ENCODE assay signal across 17 cellular contexts in the genomic region with DNA sequence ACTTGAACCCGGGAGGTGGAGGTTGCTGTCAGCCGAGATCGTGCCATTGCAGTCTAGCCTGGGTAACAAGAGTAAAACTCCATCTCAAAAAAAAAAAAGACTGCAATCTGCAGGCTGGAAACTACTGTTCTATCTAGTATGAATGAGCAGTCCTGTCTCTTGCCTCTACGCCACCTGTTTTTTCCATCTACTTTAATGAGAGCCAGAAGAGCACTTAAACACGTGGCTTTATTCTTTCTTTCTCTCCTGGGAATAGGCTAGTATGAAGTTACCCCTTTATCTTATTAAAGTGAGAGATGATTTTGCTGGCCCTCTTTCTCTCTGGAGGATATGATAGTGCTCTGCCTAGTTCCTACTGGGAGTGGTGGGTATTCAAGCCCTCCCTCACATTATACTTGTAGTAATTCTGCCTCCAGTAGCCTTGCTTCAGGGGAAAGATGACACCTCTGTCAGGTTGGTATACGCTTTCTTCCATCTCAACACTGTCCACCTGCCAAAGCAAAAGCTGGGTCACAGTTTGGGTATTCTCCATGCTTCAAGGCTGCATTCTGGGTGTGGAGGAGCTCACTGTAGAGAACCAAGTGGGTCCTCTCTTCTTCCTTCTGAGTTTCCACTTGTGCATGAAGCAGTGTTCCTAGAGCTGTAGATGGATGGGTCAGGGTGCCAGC. TPM values are rescaled to one million over a fixed set of nuclear protein-coding genes. Genes with fewer than 3 reads are reported as not detected.
A peak's percentile ranks its signal among the peaks of the same experiment; 100 is the strongest.
DNase-seq lines count a peak whose midpoint lies in the region; ATAC-seq and TF ChIP-seq lines count a peak whose summit lies in the region.
"Had no signal": no experiment of that assay in that cellular context is flagged by ENCODE, and none has a peak within 500 bp of the region (broad histone marks: within the 10 kb centered on the region; RNA-seq: fewer than 3 reads in every experiment).

No MANE protein-coding gene starts in this region.

- no peak overlapping the region for H3K27ac ChIP-seq in CD4-positive, CD25-positive, alpha-beta regulatory T cell (ENCODE audit: insufficient read depth, low read length, poor library complexity, severe bottlenecking)
- no peak overlapping the region for H3K27ac ChIP-seq in SJCRH30
- H3K27ac ChIP-seq in Peyer's patch = peak overlapping the region in 1 of 4 donors; percentile 76

- peaks cover 21 to 67% (median 48%) of the 10 kb centered on the region in 4 donors for H3K4me1 Mint-ChIP-seq in CD4-positive, CD25-positive, alpha-beta regulatory T cell

- no peak for TF ChIP-seq POLR2A in Peyer's patch (IDR thresholded peaks at IDR 0.05)

- H3K9me3 ChIP-seq in CD4-positive, CD25-positive, alpha-beta regulatory T cell (ENCODE audit: control insufficient read depth in 2 of 2, low read length in 2 of 2) = no peaks in the 10 kb centered on the region
- H3K9me3 ChIP-seq in SJCRH30 (replicated peaks) (no peaks in the 10 kb centered on the region), Peyer's patch (no peaks in the 10 kb centered on the region)

- no peaks in the 10 kb centered on the region for H3K27me3 Mint-ChIP-seq in CD4-positive, CD25-positive, alpha-beta regulatory T cell
- H3K27me3 Mint-ChIP-seq: CD4-positive, alpha-beta T cell; memory B cell; progenitor cell of endocrine pancreas had no signal

- no peaks in the 10 kb centered on the region for H3K9me3 Mint-ChIP-seq in CD4-positive, CD25-positive, alpha-beta regulatory T cell
- H3K9me3 Mint-ChIP-seq: CD4-positive, alpha-beta T cell; memory B cell; WTC11 had no signal

- ATAC-seq in CD4-positive, CD25-positive, alpha-beta regulatory T cell (ENCODE audit: low read depth in 2 of 2) = no peak
- no peak for ATAC-seq in HG02840 (IDR thresholded peaks at IDR 0.05; ENCODE audit: low FRiP score, unreplicated experiment)
- no peak for ATAC-seq in HG03045 (IDR thresholded peaks at IDR 0.05; ENCODE audit: unreplicated experiment)

- H3K4me3 ChIP-seq in CD4-positive, CD25-positive, alpha-beta regulatory T cell (ENCODE audit: low read depth, low read length) = no peak overlapping the region
- no peak overlapping the region for H3K4me3 ChIP-seq in SJCRH30
- no peak overlapping the region for H3K4me3 ChIP-seq in Peyer's patch

- no peaks in the 10 kb centered on the region for H3K27me3 ChIP-seq in CD4-positive, CD25-positive, alpha-beta regulatory T cell (ENCODE audit: control insufficient read depth, insufficient read depth, low read length)
- no peaks in the 10 kb centered on the region for H3K27me3 ChIP-seq in SJCRH30
- no peaks in the 10 kb centered on the region for H3K27me3 ChIP-seq in Peyer's patch

- no peaks in the 10 kb centered on the region for H3K36me3 ChIP-seq in CD4-positive, CD25-positive, alpha-beta regulatory T cell (ENCODE audit: control insufficient read depth, insufficient read depth, low read length)
- H3K36me3 ChIP-seq in SJCRH30 (no peaks in the 10 kb centered on the region), Peyer's patch (no peaks in the 10 kb centered on the region)

- no peak for DNase-seq in CD4-positive, CD25-positive, alpha-beta regulatory T cell
- peak; percentile 27 for DNase-seq in NCI-H1092 (lab: John Stamatoyannopoulos, UW)
- DNase-seq in SJCRH30 = peak; percentile 40 to 80
- DNase-seq in myocyte (ENCODE audit: low read depth) = peak; percentile 61
- DNase-seq in COR-L47 (lab: John Stamatoyannopoulos, UW) = no peak
- no peak for DNase-seq in Peyer's patch
- DNase-seq: activated T-cell treated with anti-CD3 and anti-CD28 coated beads, Interleukin-2, amount 50 U/mL, for 48 hours; CD4-positive, alpha-beta T cell; KBM-7; NCI-H446; SHP77 treated with DMSO at 0.1 percent for 48 hours; substantia nigra had no signal

- peaks cover 13% of the 10 kb centered on the region for H3K4me1 ChIP-seq in CD4-positive, CD25-positive, alpha-beta regulatory T cell (ENCODE audit: control insufficient read depth, insufficient read depth, low read length, poor library complexity, severe bottlenecking)
- H3K4me1 ChIP-seq in SJCRH30 (peaks cover 18% of the 10 kb centered on the region), Peyer's patch (peaks cover 0 to 56% (median 6%) of the 10 kb centered on the region in 4 donors)

- no peak for TF ChIP-seq CTCF in Peyer's patch (IDR thresholded peaks at IDR 0.05)

- peak overlapping the region in 2 of 3 donors; percentile 48 to 49 for H3K27ac Mint-ChIP-seq in CD4-positive, CD25-positive, alpha-beta regulatory T cell
- H3K27ac Mint-ChIP-seq: CD4-positive, alpha-beta T cell; memory B cell; progenitor cell of endocrine pancreas had no signal

- H3K4me3 Mint-ChIP-seq in CD4-positive, CD25-positive, alpha-beta regulatory T cell = no peak overlapping the region
- H3K4me3 Mint-ChIP-seq: CD4-positive, alpha-beta T cell; memory B cell; WTC11 had no signal

- H3K36me3 Mint-ChIP-seq in CD4-positive, CD25-positive, alpha-beta regulatory T cell = peaks cover 3% of the 10 kb centered on the region
- H3K36me3 Mint-ChIP-seq: WTC11 had no signal

RNA-seq across cellular contexts. Expression of a gene that starts 17.8 kb away (rescaled TPM):
- 40.4 TPM for total RNA-seq in CD4-positive, CD25-positive, alpha-beta regulatory T cell
- 1 to 10 TPM; 1.9 to 3.1 (median 2.6) TPM for polyA plus RNA-seq in CD4-positive, CD25-positive, alpha-beta regulatory T cell
- total RNA-seq in SJCRH30 (2014; rRNA removed; shearing (Covaris generic)) = 10.9 and 14.5 TPM in 2 replicates
- total RNA-seq in myocyte (11.1 and 14.9 TPM in 2 replicates), Peyer's patch (10 to 100 TPM; 29.7 to 69.8 (median 48.7) TPM)
- 15.1 TPM for polyA plus RNA-seq in myocyte (2012)

RNA-seq across cellular contexts. Expression of a gene that starts 35.8 kb away (rescaled TPM):
- 42.2 TPM for total RNA-seq in CD4-positive, CD25-positive, alpha-beta regulatory T cell
- polyA plus RNA-seq in CD4-positive, CD25-positive, alpha-beta regulatory T cell = 10 to 100 TPM; 17.0 to 26.1 (median 24.5) TPM
- total RNA-seq in SJCRH30 (2014; rRNA removed; shearing (Covaris generic)) = 7.0 and 7.5 TPM in 2 replicates
- total RNA-seq in myocyte (9.4 and 12.4 TPM in 2 replicates), Peyer's patch (10 to 100 TPM in 3 of 4 donors, 1 to 10 TPM in 1; 9.1 to 61.1 (median 13.1) TPM)
- polyA plus RNA-seq in myocyte (2012) = 7.5 TPM

RNA-seq across cellular contexts. Expression of a gene that starts 46.5 kb away (rescaled TPM):
- total RNA-seq in CD4-positive, CD25-positive, alpha-beta regulatory T cell = 30.1 TPM
- polyA plus RNA-seq in CD4-positive, CD25-positive, alpha-beta regulatory T cell = 1 to 10 TPM in 2 of 4 donors, under 1 TPM in 2; 0.42 to 3.4 (median 1.4) TPM
- total RNA-seq in SJCRH30 (2014; rRNA removed; shearing (Covaris generic)) = 3.0 and 7.2 TPM in 2 replicates
- total RNA-seq in myocyte (2.0 and 4.1 TPM in 2 replicates), Peyer's patch (10 to 100 TPM in 3 of 4 donors, 1 to 10 TPM in 1; 7.2 to 15.3 (median 13.3) TPM)
- 2.7 TPM for polyA plus RNA-seq in myocyte (2012)

Comparison
In these comparisons a context has a peak if more than half of its experiments do, and no peak if none do; other contexts are left out.
1. DNase-seq: peak in NCI-H1092 (single experiment), SJCRH30 (2 of 2) and myocyte (single experiment); none in CD4-positive, CD25-positive, alpha-beta regulatory T cell (0 of 3), COR-L47 (single experiment) and Peyer's patch (0 of 3).